16 cellular contexts compared by ENCODE assay signal in genomic region chr2:39781697-39782096, GRCh38. TPM values are rescaled to one million over a fixed set of nuclear protein-coding genes. Genes with fewer than 3 reads are reported as not detected.
DNase-seq lines count a peak whose midpoint lies in the region; ATAC-seq and TF ChIP-seq lines count a peak whose summit lies in the region.
"Had no signal": no experiment of that assay in that cellular context is flagged by ENCODE, and none has a peak within 500 bp of the region (broad histone marks: within the 10 kb centered on the region; RNA-seq: fewer than 3 reads in every experiment).

No MANE protein-coding gene starts in this region.

- H3K27me3 ChIP-seq in osteoblast (ENCODE audit: insufficient read depth, low read length), result no peaks in the 10 kb centered on the region
- H3K27me3 ChIP-seq: ovary had no signal

- H3K4me2 ChIP-seq in osteoblast (ENCODE audit: insufficient read depth, low read length), result peak overlapping the region; percentile 78

- peaks cover 6% of the 10 kb centered on the region; the same call in 1 of the 2 replicates for H3K4me1 ChIP-seq in HEK293 (ENCODE audit: control insufficient read depth, insufficient read depth, low read length)
- H3K4me1 ChIP-seq in osteoblast (ENCODE audit: insufficient read depth, low read length), result peaks cover 38% of the 10 kb centered on the region

- peak overlapping the region; percentile 26 for H2AFZ ChIP-seq in osteoblast (ENCODE audit: low read length)

- CTCF ChIA-PET in HEK293 (lab: Yijun Ruan, JAX), result no interaction called here

- POLR2A ChIA-PET in HEK293 (lab: Yijun Ruan, JAX), result no interaction called here

- H3K36me3 ChIP-seq in HEK293 (ENCODE audit: control insufficient read depth in 2 of 2, insufficient read depth in 1 of 2, low read length in 2 of 2) (peaks cover 0 to 5% of the 10 kb centered on the region in 2 experiments; a peak in 1 of 3 replicates), osteoblast (ENCODE audit: insufficient read depth, low read length) (no peaks in the 10 kb centered on the region)
- H3K36me3 ChIP-seq: ovary had no signal

- peaks cover 24% of the 10 kb centered on the region for H3K79me2 ChIP-seq in osteoblast (ENCODE audit: insufficient read depth, low read length)

- DNase-seq in NCI-H69 (lab: John Stamatoyannopoulos, UW) (peak; percentile 8), fibroblast of gingiva (ENCODE audit: low read depth) (peak; percentile 4), osteoblast (ENCODE audit: insufficient read length, low spot score, missing footprints) (no peak), GOT3 (lab: John Stamatoyannopoulos, UW) (no peak), NCI-H2227 (lab: John Stamatoyannopoulos, UW; ENCODE audit: unreplicated experiment) (no peak)
- DNase-seq in stimulated activated CD4-positive, alpha-beta T cell treated with anti-CD3 and anti-CD28 coated beads, Interleukin-4, amount 100 ng/mL, for 4 hours, result no peak
- DNase-seq: activated CD4-positive, alpha-beta T cell treated with anti-CD3 and anti-CD28 coated beads, Interleukin-2, amount 10 ng/mL, durations not matched to agents 7 days and 5 days; activated naive CD4-positive, alpha-beta T cell treated with Interleukin-2 at 50 U/mL for 16 hours; HFFc6; left colon; NCI-H146; RPMI8226; stimulated activated CD4-positive, alpha-beta T cell treated with anti-CD3 and anti-CD28 coated beads, Interleukin-2, amount 100 ng/mL, for 48 hours had no signal

- ATAC-seq in HG02610 (IDR thresholded peaks at IDR 0.05; ENCODE audit: unreplicated experiment), result no peak
- ATAC-seq: left colon had no signal

- no peak for TF ChIP-seq CTCF in HEK293 (tag by site-specific recombination; IDR thresholded peaks at IDR 0.05)
- no peak for TF ChIP-seq CTCF in osteoblast (IDR thresholded peaks at IDR 0.05; ENCODE audit: extremely low read depth, low read depth, low read length)

- H3K9me3 ChIP-seq in HEK293 (ENCODE audit: control insufficient read depth, insufficient read depth, low read depth, low read length) (no peaks in the 10 kb centered on the region), osteoblast (ENCODE audit: low read depth, low read length) (no peaks in the 10 kb centered on the region)
- H3K9me3 ChIP-seq: ovary had no signal

- H3K27ac ChIP-seq in HEK293 (ENCODE audit: extremely low read depth, low read depth, low read length), result no peak overlapping the region
- H3K27ac ChIP-seq in osteoblast (ENCODE audit: low read depth, low read length), result no peak overlapping the region

- H4K20me1 ChIP-seq in osteoblast (ENCODE audit: insufficient read depth, low read length), result no peaks in the 10 kb centered on the region

- H3K4me3 ChIP-seq in HEK293 (ENCODE audit: low read depth, low read length) (no peak overlapping the region), osteoblast (ENCODE audit: insufficient read depth, low read length) (peak overlapping the region; percentile 50)

TF ChIP-seq in HEK293, 187 proteins besides CTCF, POLR2A, EP300 and RAD21:
- peak; percentile 40 for TF ChIP-seq ZNF335 (tag by site-specific recombination; conservative IDR thresholded peaks at IDR 0.05)
- no peak for TF ChIP-seq ZFP41 (tag by site-specific recombination; IDR thresholded peaks at IDR 0.05; ENCODE audit: borderline replicate concordance)
- TF ChIP-seq ZNF610 (tag by site-specific recombination; IDR thresholded peaks at IDR 0.05; ENCODE audit: borderline replicate concordance), result no peak

RNA-seq across cellular contexts. Expression of gene THUMPD2, which starts 2.6 kb away (rescaled TPM):
- total RNA-seq in osteoblast, result 8.0 and 12.1 TPM in 2 replicates

Comparison
In these comparisons a context has a peak if more than half of its experiments do, and no peak if none do; other contexts are left out.
1. DNase-seq: peak in NCI-H69 (single experiment) and fibroblast of gingiva (single experiment); none in osteoblast (single experiment), stimulated activated CD4-positive, alpha-beta T cell treated with anti-CD3 and anti-CD28 coated beads, Interleukin-4, amount 100 ng/mL, for 4 hours (0 of 2), GOT3 (single experiment) and NCI-H2227 (single experiment).